Comparison of ENCODE assay signal across 8 cellular contexts in genomic region chr13:106151056-106151699, GRCh38.
DNase-seq lines count a peak whose midpoint lies in the region; ATAC-seq and TF ChIP-seq lines count a peak whose summit lies in the region.
"Had no signal": no experiment of that assay in that cellular context is flagged by ENCODE, and none has a peak within 500 bp of the region (broad histone marks: within the 10 kb centered on the region; RNA-seq: fewer than 3 reads in every experiment).

No MANE protein-coding gene starts in this region.

- TF ChIP-seq POLR2A in upper lobe of left lung (IDR thresholded peaks at IDR 0.05) (no peak), esophagus muscularis mucosa (IDR thresholded peaks at IDR 0.05; ENCODE audit: low read depth) (no peak)

- TF ChIP-seq EP300 in upper lobe of left lung (IDR thresholded peaks at IDR 0.05) (no peak), esophagus muscularis mucosa (IDR thresholded peaks at IDR 0.05) (no peak)

- intact Hi-C loops in esophagus muscularis mucosa (cut with DNase I), result no loop called here

- WGBS in upper lobe of left lung, 2 donors, result 45 to 47% methylated on average over 3 of the region's 3 CpGs
- 53% methylated on average over 3 of the region's 3 CpGs for WGBS in esophagus muscularis mucosa

- H3K4me1 ChIP-seq in upper lobe of left lung, result peaks cover 0 to 5% (median 0%) of the 10 kb centered on the region in 4 donors
- H3K4me1 ChIP-seq in esophagus muscularis mucosa, result peaks cover 0 to 3% (median under 1%) of the 10 kb centered on the region in 4 donors

- no peaks in the 10 kb centered on the region for H3K27me3 ChIP-seq in upper lobe of left lung
- H3K27me3 ChIP-seq in esophagus muscularis mucosa, result no peaks in the 10 kb centered on the region

- H3K4me3 ChIP-seq in HFF-Myc (replicated peaks; ENCODE audit: low read depth, low read length) (no peak overlapping the region), upper lobe of left lung (no peak overlapping the region), esophagus muscularis mucosa (no peak overlapping the region)

- TF ChIP-seq CTCF in HFF-Myc (IDR thresholded peaks at IDR 0.05; ENCODE audit: low read depth, low read length, missing control alignments), result no peak
- no peak for TF ChIP-seq CTCF in upper lobe of left lung (IDR thresholded peaks at IDR 0.05)
- no peak for TF ChIP-seq CTCF in esophagus muscularis mucosa (IDR thresholded peaks at IDR 0.05)

- no peak overlapping the region for H3K27ac ChIP-seq in upper lobe of left lung
- H3K27ac ChIP-seq in esophagus muscularis mucosa (replicated peaks in 1 of 4), result no peak overlapping the region

- DNase-seq in HFF-Myc (ENCODE audit: extremely low read depth, low read depth) (peak; percentile 79), amniotic epithelial cell (ENCODE audit: low read depth) (peak; percentile 98), iPS-NIHi11 (ENCODE audit: low spot score) (peak; percentile 28), upper lobe of left lung (no peak), esophagus muscularis mucosa (ENCODE audit: extremely low spot score) (no peak)
- DNase-seq: Kasumi-1 had no signal

- H3K9me3 ChIP-seq in upper lobe of left lung (no peaks in the 10 kb centered on the region), esophagus muscularis mucosa (no peaks in the 10 kb centered on the region)

- no peaks in the 10 kb centered on the region for H3K36me3 ChIP-seq in upper lobe of left lung
- no peaks in the 10 kb centered on the region for H3K36me3 ChIP-seq in esophagus muscularis mucosa

- ATAC-seq in upper lobe of left lung (ENCODE audit: low FRiP score in 2 of 2) (peak; percentile 31 to 50), GM19463 (IDR thresholded peaks at IDR 0.05; ENCODE audit: unreplicated experiment) (no peak), GM18873 (IDR thresholded peaks at IDR 0.05; ENCODE audit: low FRiP score, unreplicated experiment) (no peak)

Comparison
In these comparisons a context has a peak if more than half of its experiments do, and no peak if none do; other contexts are left out.
1. DNase-seq: peak in HFF-Myc (single experiment), amniotic epithelial cell (single experiment) and iPS-NIHi11 (single experiment); none in upper lobe of left lung (0 of 2) and esophagus muscularis mucosa (single experiment).
2. ATAC-seq: peak in upper lobe of left lung (2 of 2); none in GM19463 (single experiment) and GM18873 (single experiment).